1 cellular context compared by ENCODE assay signal in the genomic region with DNA sequence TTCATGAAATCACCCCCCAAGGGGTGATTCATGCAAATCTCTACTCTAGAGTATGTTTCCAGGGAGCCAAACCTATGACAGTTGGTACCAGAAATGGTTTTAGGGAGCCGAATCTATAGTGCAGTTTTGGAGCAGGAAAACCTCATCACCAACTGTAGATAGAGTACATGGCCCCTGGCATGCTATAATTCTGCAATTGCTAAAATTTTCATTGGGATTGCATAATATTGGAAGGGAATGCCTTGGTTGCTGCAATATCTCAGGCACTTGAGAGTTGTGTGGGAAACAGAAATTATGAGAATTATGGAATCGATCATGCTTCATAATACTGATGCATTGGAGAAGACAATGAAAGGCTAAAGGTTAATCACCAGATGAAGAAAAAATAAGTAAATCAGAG.
TF ChIP-seq lines count a peak whose summit lies in the region.

No MANE protein-coding gene starts in this region.

TF ChIP-seq in GM23338, 12 proteins besides CTCF, POLR2A, EP300 and RAD21 (continued from another document):
- no peak for TF ChIP-seq ZNF462 (CRISPR knock-in tag; IDR thresholded peaks at IDR 0.05)
- TF ChIP-seq REST (IDR thresholded peaks at IDR 0.05; ENCODE audit: unreplicated experiment) = no peak
- no peak for TF ChIP-seq ZNF331 (CRISPR knock-in tag; IDR thresholded peaks at IDR 0.05; ENCODE audit: low read depth)
- TF ChIP-seq, protein P1, sequence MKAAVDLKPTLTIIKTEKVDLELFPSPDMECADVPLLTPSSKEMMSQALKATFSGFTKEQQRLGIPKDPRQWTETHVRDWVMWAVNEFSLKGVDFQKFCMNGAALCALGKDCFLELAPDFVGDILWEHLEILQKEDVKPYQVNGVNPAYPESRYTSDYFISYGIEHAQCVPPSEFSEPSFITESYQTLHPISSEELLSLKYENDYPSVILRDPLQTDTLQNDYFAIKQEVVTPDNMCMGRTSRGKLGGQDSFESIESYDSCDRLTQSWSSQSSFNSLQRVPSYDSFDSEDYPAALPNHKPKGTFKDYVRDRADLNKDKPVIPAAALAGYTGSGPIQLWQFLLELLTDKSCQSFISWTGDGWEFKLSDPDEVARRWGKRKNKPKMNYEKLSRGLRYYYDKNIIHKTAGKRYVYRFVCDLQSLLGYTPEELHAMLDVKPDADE (IDR thresholded peaks at IDR 0.05) = no peak
